Comparison of ENCODE assay signal across 8 cellular contexts in genomic region chr6:166244353-166245045, GRCh38.
DNase-seq lines count a peak whose midpoint lies in the region; ATAC-seq and TF ChIP-seq lines count a peak whose summit lies in the region.

No MANE protein-coding gene starts in this region.

- H3K27ac Mint-ChIP-seq in activated CD4-positive, alpha-beta T cell treated with anti-CD3 and anti-CD28 coated beads, Interleukin-2, amount 10 ng/mL, durations not matched to agents 7 days and 5 days: peak overlapping the region; percentile 88
- H3K27ac Mint-ChIP-seq in stimulated activated naive B cell treated with anti-CD40 and anti-IgM and Interleukin-4, amounts not matched to agents 10 μg/mL and 1 μg/mL and 100 μg/mL, for 72 hours: peak overlapping the region; percentile 20

- no peak overlapping the region for H3K4me2 ChIP-seq in hepatocyte

- no peaks in the 10 kb centered on the region for H3K9me3 ChIP-seq in hepatocyte (ENCODE audit: low read depth)
- no peaks in the 10 kb centered on the region for H3K9me3 ChIP-seq in tibial nerve

- no peaks in the 10 kb centered on the region for H3K4me1 ChIP-seq in hepatocyte (ENCODE audit: insufficient read depth)
- H3K4me1 ChIP-seq in tibial nerve: no peaks in the 10 kb centered on the region

- no peak for TF ChIP-seq POLR2A in tibial nerve (IDR thresholded peaks at IDR 0.05)

- peaks cover 17% of the 10 kb centered on the region for H3K27me3 Mint-ChIP-seq in activated CD4-positive, alpha-beta T cell treated with anti-CD3 and anti-CD28 coated beads, Interleukin-2, amount 10 ng/mL, durations not matched to agents 7 days and 5 days
- peaks cover 6 to 8% of the 10 kb centered on the region in 2 donors for H3K27me3 Mint-ChIP-seq in stimulated activated naive B cell treated with anti-CD40 and anti-IgM and Interleukin-4, amounts not matched to agents 10 μg/mL and 1 μg/mL and 100 μg/mL, for 72 hours

- H2AFZ ChIP-seq in hepatocyte: no peak overlapping the region

- H3K27ac ChIP-seq in hepatocyte (no peak overlapping the region), tibial nerve (no peak overlapping the region)

- no peaks in the 10 kb centered on the region for H3K79me2 ChIP-seq in hepatocyte

- TF ChIP-seq EP300 in tibial nerve (IDR thresholded peaks at IDR 0.05): no peak

- TF ChIP-seq CTCF in hepatocyte (IDR thresholded peaks at IDR 0.05; ENCODE audit: poor library complexity) (no peak), tibial nerve (IDR thresholded peaks at IDR 0.05) (no peak)

- ATAC-seq in HG02870 (IDR thresholded peaks at IDR 0.05; ENCODE audit: unreplicated experiment): peak; percentile 67
- ATAC-seq in stimulated activated naive B cell treated with anti-CD40 and anti-IgM and Interleukin-4, amounts not matched to agents 10 μg/mL and 1 μg/mL and 100 μg/mL, for 72 hours (replicated peaks): peak; percentile 79 to 81

- peaks cover 24% of the 10 kb centered on the region for H3K27me3 ChIP-seq in hepatocyte
- no peaks in the 10 kb centered on the region for H3K27me3 ChIP-seq in tibial nerve

- CTCF ChIA-PET in activated CD4-positive, alpha-beta T cell treated with anti-CD3 and anti-CD28 coated beads, Interleukin-2, amount 10 ng/mL, durations not matched to agents 7 days and 5 days (lab: Charles Lee): no interaction called here

- no peaks in the 10 kb centered on the region for H4K20me1 ChIP-seq in hepatocyte (ENCODE audit: insufficient read depth, poor library complexity, severe bottlenecking)

- H3K4me3 ChIP-seq in hepatocyte: no peak overlapping the region
- peak overlapping the region in 2 of 4 donors; percentile 1 to 12 for H3K4me3 ChIP-seq in tibial nerve

- H3K9me2 ChIP-seq in hepatocyte (replicated peaks; ENCODE audit: insufficient read depth): no peaks in the 10 kb centered on the region

- peaks cover 42% of the 10 kb centered on the region for H3K4me1 Mint-ChIP-seq in activated CD4-positive, alpha-beta T cell treated with anti-CD3 and anti-CD28 coated beads, Interleukin-2, amount 10 ng/mL, durations not matched to agents 7 days and 5 days
- H3K4me1 Mint-ChIP-seq in stimulated activated naive B cell treated with anti-CD40 and anti-IgM and Interleukin-4, amounts not matched to agents 10 μg/mL and 1 μg/mL and 100 μg/mL, for 72 hours: peaks cover 8 to 13% of the 10 kb centered on the region in 2 donors

- POLR2A ChIA-PET in activated CD4-positive, alpha-beta T cell treated with anti-CD3 and anti-CD28 coated beads, Interleukin-2, amount 10 ng/mL, durations not matched to agents 7 days and 5 days (lab: Charles Lee): no interaction called here

- H3K9me3 Mint-ChIP-seq in activated CD4-positive, alpha-beta T cell treated with anti-CD3 and anti-CD28 coated beads, Interleukin-2, amount 10 ng/mL, durations not matched to agents 7 days and 5 days: no peaks in the 10 kb centered on the region
- no peaks in the 10 kb centered on the region for H3K9me3 Mint-ChIP-seq in stimulated activated naive B cell treated with anti-CD40 and anti-IgM and Interleukin-4, amounts not matched to agents 10 μg/mL and 1 μg/mL and 100 μg/mL, for 72 hours

- H3K36me3 Mint-ChIP-seq in activated CD4-positive, alpha-beta T cell treated with anti-CD3 and anti-CD28 coated beads, Interleukin-2, amount 10 ng/mL, durations not matched to agents 7 days and 5 days (ENCODE audit: low read depth): no peaks in the 10 kb centered on the region
- H3K36me3 Mint-ChIP-seq in stimulated activated naive B cell treated with anti-CD40 and anti-IgM and Interleukin-4, amounts not matched to agents 10 μg/mL and 1 μg/mL and 100 μg/mL, for 72 hours: no peaks in the 10 kb centered on the region

- H3K36me3 ChIP-seq in hepatocyte (replicated peaks; ENCODE audit: insufficient read depth, low read depth) (no peaks in the 10 kb centered on the region), tibial nerve (no peaks in the 10 kb centered on the region)

- WGBS in hepatocyte (ENCODE audit: low lambda C conversion rate, missing lambda C conversion rate): 71% methylated on average over 11 of the region's 11 CpGs
- 51 to 54% methylated on average over 11 of the region's 11 CpGs for WGBS in tibial nerve, 2 donors

- peak; percentile 67 for DNase-seq in activated CD8-positive, alpha-beta memory T cell treated with anti-CD3 and anti-CD28 coated beads for 24 hours
- DNase-seq in activated CD8-positive, alpha-beta memory T cell treated with anti-CD3 and anti-CD28 coated beads, Interleukin-2, amount 50 U/mL, for 48 hours: no peak
- DNase-seq in activated CD4-positive, alpha-beta T cell treated with anti-CD3 and anti-CD28 coated beads, Interleukin-2, amount 10 ng/mL, durations not matched to agents 7 days and 5 days: peak; percentile 54
- no peak for DNase-seq in stimulated activated naive B cell treated with anti-CD40 and anti-IgM and Interleukin-4, amounts not matched to agents 10 μg/mL and 1 μg/mL and 100 μg/mL, for 72 hours
- DNase-seq in hepatocyte (ENCODE audit: low spot score): no peak
- no peak for DNase-seq in tibial nerve (ENCODE audit: low spot score in 2 of 2)
- no peak for DNase-seq in effector CD8-positive, alpha-beta T cell (lab: John Stamatoyannopoulos, UW)

- H3K4me3 Mint-ChIP-seq in activated CD4-positive, alpha-beta T cell treated with anti-CD3 and anti-CD28 coated beads, Interleukin-2, amount 10 ng/mL, durations not matched to agents 7 days and 5 days: peak overlapping the region; percentile 69
- H3K4me3 Mint-ChIP-seq in stimulated activated naive B cell treated with anti-CD40 and anti-IgM and Interleukin-4, amounts not matched to agents 10 μg/mL and 1 μg/mL and 100 μg/mL, for 72 hours: peak overlapping the region; percentile 67 to 72

Comparison
In these comparisons a context has a peak if more than half of its experiments do, and no peak if none do; other contexts are left out.
1. DNase-seq: peak in activated CD8-positive, alpha-beta memory T cell treated with anti-CD3 and anti-CD28 coated beads for 24 hours (single experiment) and activated CD4-positive, alpha-beta T cell treated with anti-CD3 and anti-CD28 coated beads, Interleukin-2, amount 10 ng/mL, durations not matched to agents 7 days and 5 days (single experiment); none in activated CD8-positive, alpha-beta memory T cell treated with anti-CD3 and anti-CD28 coated beads, Interleukin-2, amount 50 U/mL, for 48 hours (single experiment), stimulated activated naive B cell treated with anti-CD40 and anti-IgM and Interleukin-4, amounts not matched to agents 10 μg/mL and 1 μg/mL and 100 μg/mL, for 72 hours (single experiment), hepatocyte (single experiment), tibial nerve (0 of 2) and effector CD8-positive, alpha-beta T cell (single experiment).